Comparison of ENCODE assay signal across 15 cellular contexts in genomic region chr5:132477784-132478497, GRCh38. TPM values are rescaled to one million over a fixed set of nuclear protein-coding genes. Genes with fewer than 3 reads are reported as not detected.
DNase-seq lines count a peak whose midpoint lies in the region; ATAC-seq, FAIRE-seq and TF ChIP-seq lines count a peak whose summit lies in the region.
"Had no signal": no experiment of that assay in that cellular context is flagged by ENCODE, and none has a peak within 500 bp of the region (broad histone marks: within the 10 kb centered on the region; RNA-seq: fewer than 3 reads in every experiment).

No MANE protein-coding gene starts in this region.

- no peak overlapping the region for H3K4me3 ChIP-seq in A549
- H3K4me3 ChIP-seq: breast epithelium had no signal

- no peak for DNase-seq in A549 (ENCODE audit: low read depth in 1 of 2, low spot score in 1 of 2)
- DNase-seq in GM12892 (ENCODE audit: insufficient read length): no peak
- DNase-seq in activated naive CD8-positive, alpha-beta T cell treated with anti-CD3 and anti-CD28 coated beads, Interleukin-2, amount 50 U/mL, for 24 hours: no peak
- no peak for DNase-seq in naive B cell
- no peak for DNase-seq in stimulated activated CD4-positive, alpha-beta T cell treated with anti-CD3 and anti-CD28 coated beads, Interleukin-4, amount 100 ng/mL, for 1 hour
- DNase-seq in AG20443 (ENCODE audit: low spot score): no peak
- no peak for DNase-seq in kidney glomerular epithelial cell (lab: John Stamatoyannopoulos, UW)
- no peak for DNase-seq in C1 segment of cervical spinal cord (lab: John Stamatoyannopoulos, UW)
- DNase-seq: DMS 273 treated with DMSO at 0.1 percent for 48 hours; HFFc6; mammary epithelial cell; NCI-H1417; stimulated activated CD4-positive, alpha-beta T cell treated with anti-CD3 and anti-CD28 coated beads, Interleukin-12 subunit alpha, Interleukin-12 subunit beta, amount 100 ng/mL, for 4 hours; WERI-Rb-1 had no signal

- ATAC-seq in A549 (peak; percentile 3 to 10; a peak in 3 of 6 replicates), naive B cell (ENCODE audit: low read depth in 2 of 2) (peak; percentile 10 to 18)
- no peak for ATAC-seq in activated naive CD8-positive, alpha-beta T cell treated with anti-CD3 and anti-CD28 coated beads, Interleukin-2, amount 50 U/mL, for 24 hours

- 67% methylated on average over 10 of the region's 12 CpGs for WGBS in A549 (ENCODE audit: missing lambda C conversion rate)

- TF ChIP-seq RAD21 in A549 (conservative IDR thresholded peaks at IDR 0.05 in 1 of 2, IDR thresholded peaks at IDR 0.05 in 1 of 2): no peak

- no peak overlapping the region for H3K27ac ChIP-seq in A549
- H3K27ac ChIP-seq: WERI-Rb-1 had no signal

- FAIRE-seq in A549 (lab: Jason Lieb, UNC) (no peak), GM12892 (lab: Jason Lieb, UNC) (no peak)

- no peak for TF ChIP-seq EP300 in A549 (IDR thresholded peaks at IDR 0.05)

- CTCF ChIA-PET in A549 (lab: Yijun Ruan, JAX): interaction anchor here (0.8 to 2.6 kb wide), 6 partner anchors 8 to 410 kb away, joined by 3 to 8 read pairs (median 3); partner anchors contain the start of gene IRF1

- H3K27me3 Mint-ChIP-seq in activated naive CD8-positive, alpha-beta T cell treated with anti-CD3 and anti-CD28 coated beads, Interleukin-2, amount 50 U/mL, for 24 hours: no peaks in the 10 kb centered on the region
- H3K27me3 Mint-ChIP-seq in naive B cell: no peaks in the 10 kb centered on the region

- POLR2A ChIA-PET in A549 (lab: Yijun Ruan, JAX): interaction anchor here (0.6 to 3.7 kb wide), 3 partner anchors 8 to 18 kb away, joined by 3 to 32 read pairs (median 8); partner anchors contain the start of gene IRF1

- peaks cover 9% of the 10 kb centered on the region for H3K36me3 Mint-ChIP-seq in activated naive CD8-positive, alpha-beta T cell treated with anti-CD3 and anti-CD28 coated beads, Interleukin-2, amount 50 U/mL, for 24 hours (ENCODE audit: low read depth)
- no peaks in the 10 kb centered on the region for H3K36me3 Mint-ChIP-seq in naive B cell

- peaks cover 10% of the 10 kb centered on the region for H3K4me1 ChIP-seq in A549
- H3K4me1 ChIP-seq: breast epithelium had no signal

- no peak overlapping the region for H3K4me2 ChIP-seq in A549

- no peak for TF ChIP-seq CTCF in A549 (IDR thresholded peaks at IDR 0.05)

- peak overlapping the region; percentile 22 for H3K27ac Mint-ChIP-seq in activated naive CD8-positive, alpha-beta T cell treated with anti-CD3 and anti-CD28 coated beads, Interleukin-2, amount 50 U/mL, for 24 hours
- H3K27ac Mint-ChIP-seq in naive B cell: peak overlapping the region in 5 of 6 donors; percentile 81 to 96 (median 90)
- H3K27ac Mint-ChIP-seq: HFFc6 had no signal

- TF ChIP-seq POLR2A in A549 (IDR thresholded peaks at IDR 0.05; ENCODE audit: low read length) (no peak), GM12892 (IDR thresholded peaks at IDR 0.05; ENCODE audit: low read depth, low read length) (peak; percentile 47)

- no peaks in the 10 kb centered on the region for H3K9me3 Mint-ChIP-seq in activated naive CD8-positive, alpha-beta T cell treated with anti-CD3 and anti-CD28 coated beads, Interleukin-2, amount 50 U/mL, for 24 hours
- H3K9me3 Mint-ChIP-seq in naive B cell: no peaks in the 10 kb centered on the region
- H3K9me3 Mint-ChIP-seq: HFFc6 had no signal

- H3K4me1 Mint-ChIP-seq in activated naive CD8-positive, alpha-beta T cell treated with anti-CD3 and anti-CD28 coated beads, Interleukin-2, amount 50 U/mL, for 24 hours: peaks cover 77% of the 10 kb centered on the region
- H3K4me1 Mint-ChIP-seq in naive B cell: peaks cover 58 to 80% (median 80%) of the 10 kb centered on the region in 3 donors

- no peaks in the 10 kb centered on the region for H3K9me3 ChIP-seq in A549
- H3K9me3 ChIP-seq: breast epithelium had no signal

- H3K4me3 Mint-ChIP-seq in activated naive CD8-positive, alpha-beta T cell treated with anti-CD3 and anti-CD28 coated beads, Interleukin-2, amount 50 U/mL, for 24 hours: no peak overlapping the region
- peak overlapping the region; percentile 15 to 76 (median 59) for H3K4me3 Mint-ChIP-seq in naive B cell
- H3K4me3 Mint-ChIP-seq: HFFc6 had no signal

TF ChIP-seq in A549, 52 proteins besides CTCF, POLR2A, EP300 and RAD21:
- TF ChIP-seq CHD4 (IDR thresholded peaks at IDR 0.05; ENCODE audit: borderline replicate concordance) (no peak), POLR2AphosphoS2 (conservative IDR thresholded peaks at IDR 0.05; ENCODE audit: low read length) (peak; percentile 78)

RNA-seq across cellular contexts. Expression of gene IRF1, which starts 12.6 kb away (rescaled TPM):
- polyA plus RNA-seq in A549 (2011; rRNA removed) (10.9 and 11.2 TPM in 2 replicates), A549 (2017; fragmentation: RNase III; extraction: RNeasy Plus Mini Kit Qiagen cat#74134 plus additional on column Dnase treatment) (13.3 to 15.5 TPM (median 15.1 TPM) in 3 replicates), naive B cell (ENCODE audit: low read depth in 6 of 6) (100 to 1,000 TPM; 228 to 332 (median 296) TPM)
- polyA plus RNA-seq in A549 (2012; cell fraction: cytosol; rRNA removed): 9.7 and 13.3 TPM in 2 replicates
- 19.8 and 22.3 TPM in 2 replicates for polyA plus RNA-seq in A549 (2012; cell fraction: nucleus; rRNA removed)
- polyA minus RNA-seq in A549 (2011; rRNA and poly(A)+ RNA removed): 27.8 and 35.9 TPM in 2 replicates
- 29.9 TPM for polyA plus RNA-seq in GM12892 (2012; ENCODE audit: missing spikeins)

Comparison
In these comparisons a context has a peak if more than half of its experiments do, and no peak if none do; other contexts are left out.
1. RNA of gene IRF1, which starts 12.6 kb away (polyA plus RNA-seq): 228 to 332 TPM in naive B cell; 9.7 to 22.3 TPM in A549; every median in the first group is over 4 times any median in the second.